1 cellular context compared by ENCODE assay signal in the genomic region with DNA sequence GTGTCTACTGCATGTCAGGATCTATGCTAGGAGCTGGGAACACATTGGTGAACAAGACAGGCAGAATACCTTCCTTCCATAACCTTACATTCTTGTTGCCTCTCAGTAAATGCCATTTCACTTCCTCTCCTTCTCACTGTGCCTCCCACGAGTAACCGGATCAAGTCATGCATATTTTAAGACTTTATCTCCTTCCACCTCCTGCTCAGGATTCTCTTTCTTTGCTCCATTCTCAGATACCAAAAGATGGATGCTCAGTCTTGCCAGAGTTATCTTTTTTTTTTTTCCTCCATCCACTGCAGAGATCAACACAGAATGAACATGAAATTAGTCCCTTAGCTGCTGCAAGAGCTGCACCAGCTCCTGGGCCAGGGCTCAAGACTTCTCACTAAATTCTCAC.
TF ChIP-seq lines count a peak whose summit lies in the region.

No MANE protein-coding gene starts in this region.

TF ChIP-seq in SK-N-SH, 30 proteins besides CTCF, POLR2A, EP300 and RAD21 (continued from another document):
- TF ChIP-seq, protein P1, sequence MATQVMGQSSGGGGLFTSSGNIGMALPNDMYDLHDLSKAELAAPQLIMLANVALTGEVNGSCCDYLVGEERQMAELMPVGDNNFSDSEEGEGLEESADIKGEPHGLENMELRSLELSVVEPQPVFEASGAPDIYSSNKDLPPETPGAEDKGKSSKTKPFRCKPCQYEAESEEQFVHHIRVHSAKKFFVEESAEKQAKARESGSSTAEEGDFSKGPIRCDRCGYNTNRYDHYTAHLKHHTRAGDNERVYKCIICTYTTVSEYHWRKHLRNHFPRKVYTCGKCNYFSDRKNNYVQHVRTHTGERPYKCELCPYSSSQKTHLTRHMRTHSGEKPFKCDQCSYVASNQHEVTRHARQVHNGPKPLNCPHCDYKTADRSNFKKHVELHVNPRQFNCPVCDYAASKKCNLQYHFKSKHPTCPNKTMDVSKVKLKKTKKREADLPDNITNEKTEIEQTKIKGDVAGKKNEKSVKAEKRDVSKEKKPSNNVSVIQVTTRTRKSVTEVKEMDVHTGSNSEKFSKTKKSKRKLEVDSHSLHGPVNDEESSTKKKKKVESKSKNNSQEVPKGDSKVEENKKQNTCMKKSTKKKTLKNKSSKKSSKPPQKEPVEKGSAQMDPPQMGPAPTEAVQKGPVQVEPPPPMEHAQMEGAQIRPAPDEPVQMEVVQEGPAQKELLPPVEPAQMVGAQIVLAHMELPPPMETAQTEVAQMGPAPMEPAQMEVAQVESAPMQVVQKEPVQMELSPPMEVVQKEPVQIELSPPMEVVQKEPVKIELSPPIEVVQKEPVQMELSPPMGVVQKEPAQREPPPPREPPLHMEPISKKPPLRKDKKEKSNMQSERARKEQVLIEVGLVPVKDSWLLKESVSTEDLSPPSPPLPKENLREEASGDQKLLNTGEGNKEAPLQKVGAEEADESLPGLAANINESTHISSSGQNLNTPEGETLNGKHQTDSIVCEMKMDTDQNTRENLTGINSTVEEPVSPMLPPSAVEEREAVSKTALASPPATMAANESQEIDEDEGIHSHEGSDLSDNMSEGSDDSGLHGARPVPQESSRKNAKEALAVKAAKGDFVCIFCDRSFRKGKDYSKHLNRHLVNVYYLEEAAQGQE (IDR thresholded peaks at IDR 0.05; ENCODE audit: low read depth, low read length) = no peak
- TF ChIP-seq NRF1 (IDR thresholded peaks at IDR 0.05; ENCODE audit: low read depth, low read length) (no peak), PBX3 (IDR thresholded peaks at IDR 0.05) (no peak), POLR2AphosphoS5 (IDR thresholded peaks at IDR 0.05; ENCODE audit: low read depth, low read length) (no peak), TAF1 (IDR thresholded peaks at IDR 0.05; ENCODE audit: borderline replicate concordance, low read depth, low read length) (no peak), ELF1 (IDR thresholded peaks at IDR 0.05) (no peak), YY1 (IDR thresholded peaks at IDR 0.05; ENCODE audit: low read depth) (no peak), JUND (IDR thresholded peaks at IDR 0.05) (no peak), ZBTB33 (IDR thresholded peaks at IDR 0.05; ENCODE audit: borderline replicate concordance, low read depth) (no peak), GATA2 (CRISPR knock-in tag; IDR thresholded peaks at IDR 0.05) (no peak), FOSL2 (IDR thresholded peaks at IDR 0.05; ENCODE audit: borderline replicate concordance, low read depth) (no peak), FOXJ3 (CRISPR knock-in tag; IDR thresholded peaks at IDR 0.05) (no peak), MEF2A (IDR thresholded peaks at IDR 0.05; ENCODE audit: borderline replicate concordance, low read depth) (no peak)
